In genomic region chr3:16181361-16181760, GRCh38 we compare ENCODE assay signal across 13 cellular contexts. TPM values are rescaled to one million over a fixed set of nuclear protein-coding genes. Genes with fewer than 3 reads are reported as not detected.
DNase-seq lines count a peak whose midpoint lies in the region; ATAC-seq and TF ChIP-seq lines count a peak whose summit lies in the region.
"Had no signal": no experiment of that assay in that cellular context is flagged by ENCODE, and none has a peak within 500 bp of the region (broad histone marks: within the 10 kb centered on the region; RNA-seq: fewer than 3 reads in every experiment).

No MANE protein-coding gene starts in this region.

- no peak overlapping the region for H3K27ac Mint-ChIP-seq in activated CD8-positive, alpha-beta memory T cell treated with anti-CD3 and anti-CD28 coated beads, Interleukin-2, amount 10 ng/mL, durations not matched to agents 7 days and 5 days
- H3K27ac Mint-ChIP-seq in glutamatergic neuron (ENCODE audit: unreplicated experiment) = no peak overlapping the region
- H3K27ac Mint-ChIP-seq: activated CD4-positive, alpha-beta memory T cell treated with anti-CD3 and anti-CD28 coated beads for 36 hours; activated naive CD8-positive, alpha-beta T cell treated with anti-CD3 and anti-CD28 coated beads, Interleukin-2, amount 50 U/mL, for 24 hours had no signal

- H3K9me3 Mint-ChIP-seq in activated CD8-positive, alpha-beta memory T cell treated with anti-CD3 and anti-CD28 coated beads, Interleukin-2, amount 10 ng/mL, durations not matched to agents 7 days and 5 days (ENCODE audit: low read depth) = no peaks in the 10 kb centered on the region
- H3K9me3 Mint-ChIP-seq in glutamatergic neuron (ENCODE audit: unreplicated experiment) = no peaks in the 10 kb centered on the region
- H3K9me3 Mint-ChIP-seq: activated CD4-positive, alpha-beta memory T cell treated with anti-CD3 and anti-CD28 coated beads for 36 hours; activated naive CD8-positive, alpha-beta T cell treated with anti-CD3 and anti-CD28 coated beads, Interleukin-2, amount 50 U/mL, for 24 hours had no signal

- CTCF ChIA-PET in activated CD8-positive, alpha-beta memory T cell treated with anti-CD3 and anti-CD28 coated beads, Interleukin-2, amount 10 ng/mL, durations not matched to agents 7 days and 5 days (lab: Charles Lee) = interaction anchor here (0.7 to 3.9 kb wide), 3 partner anchors 10 to 133 kb away, joined by 3 to 35 read pairs (median 3); no protein-coding TSS in a partner anchor

- no peaks in the 10 kb centered on the region for H3K9me3 ChIP-seq in mucosa of descending colon

- no peak for TF ChIP-seq CTCF in mucosa of descending colon (IDR thresholded peaks at IDR 0.05)
- TF ChIP-seq CTCF in glutamatergic neuron (IDR thresholded peaks at IDR 0.05; ENCODE audit: partially characterized antibody, unreplicated experiment) = no peak

- no peaks in the 10 kb centered on the region for H3K36me3 ChIP-seq in mucosa of descending colon (ENCODE audit: low read depth)

- peak; percentile 40 for DNase-seq in activated CD8-positive, alpha-beta memory T cell treated with anti-CD3 and anti-CD28 coated beads, Interleukin-2, amount 50 U/mL, for 48 hours
- DNase-seq in activated CD8-positive, alpha-beta memory T cell treated with anti-CD3 and anti-CD28 coated beads, Interleukin-2, amount 10 ng/mL, durations not matched to agents 7 days and 5 days = no peak
- peak; percentile 44 for DNase-seq in ecto neural progenitor cell (ENCODE audit: low spot score)
- DNase-seq in mucosa of descending colon = peak in 2 of 3 donors; percentile 17 to 69
- no peak for DNase-seq in NCI-H2171 treated with DMSO at 0.1 percent for 48 hours (lab: John Stamatoyannopoulos, UW)
- no peak for DNase-seq in glutamatergic neuron
- DNase-seq in ACHN = no peak
- DNase-seq in NCI-H510A treated with DMSO at 0.1 percent for 48 hours (lab: John Stamatoyannopoulos, UW) = no peak
- DNase-seq: activated CD4-positive, alpha-beta memory T cell treated with anti-CD3 and anti-CD28 coated beads for 36 hours; activated naive CD8-positive, alpha-beta T cell treated with anti-CD3 and anti-CD28 coated beads, Interleukin-2, amount 50 U/mL, for 24 hours; kidney; NCI-H524 treated with DMSO at 0.1 percent for 48 hours had no signal

- in situ Hi-C loops in ACHN (cut with HindIII; ENCODE audit: low pct_ligation_motif_present, low pct_unique_long_range_greater_than_20kb, low sequenced_read_pairs) = no loop called here

- peaks cover 3% of the 10 kb centered on the region for H3K4me1 Mint-ChIP-seq in activated CD8-positive, alpha-beta memory T cell treated with anti-CD3 and anti-CD28 coated beads, Interleukin-2, amount 10 ng/mL, durations not matched to agents 7 days and 5 days
- peaks cover 11% of the 10 kb centered on the region for H3K4me1 Mint-ChIP-seq in glutamatergic neuron (ENCODE audit: low read depth, unreplicated experiment)
- H3K4me1 Mint-ChIP-seq: activated naive CD8-positive, alpha-beta T cell treated with anti-CD3 and anti-CD28 coated beads, Interleukin-2, amount 50 U/mL, for 24 hours had no signal

- H3K36me3 Mint-ChIP-seq in activated CD8-positive, alpha-beta memory T cell treated with anti-CD3 and anti-CD28 coated beads, Interleukin-2, amount 10 ng/mL, durations not matched to agents 7 days and 5 days = no peaks in the 10 kb centered on the region
- H3K36me3 Mint-ChIP-seq in glutamatergic neuron (ENCODE audit: unreplicated experiment) = no peaks in the 10 kb centered on the region
- H3K36me3 Mint-ChIP-seq: activated CD4-positive, alpha-beta memory T cell treated with anti-CD3 and anti-CD28 coated beads for 36 hours had no signal

- ATAC-seq in activated CD8-positive, alpha-beta memory T cell treated with anti-CD3 and anti-CD28 coated beads, Interleukin-2, amount 10 ng/mL, durations not matched to agents 7 days and 5 days = no peak
- peak; percentile 21 for ATAC-seq in mucosa of descending colon

- no peaks in the 10 kb centered on the region for H3K4me1 ChIP-seq in mucosa of descending colon (ENCODE audit: low read depth)

- no peak overlapping the region for H3K4me3 ChIP-seq in mucosa of descending colon

- peaks cover 8% of the 10 kb centered on the region for H3K27me3 Mint-ChIP-seq in activated CD8-positive, alpha-beta memory T cell treated with anti-CD3 and anti-CD28 coated beads, Interleukin-2, amount 10 ng/mL, durations not matched to agents 7 days and 5 days
- H3K27me3 Mint-ChIP-seq in glutamatergic neuron (ENCODE audit: unreplicated experiment) = peaks cover 8% of the 10 kb centered on the region

- intact Hi-C loops in mucosa of descending colon (cut with DNase I, micrococcal nuclease) = no loop called here

- H3K4me3 Mint-ChIP-seq in activated CD8-positive, alpha-beta memory T cell treated with anti-CD3 and anti-CD28 coated beads, Interleukin-2, amount 10 ng/mL, durations not matched to agents 7 days and 5 days = no peak overlapping the region
- H3K4me3 Mint-ChIP-seq in glutamatergic neuron (ENCODE audit: unreplicated experiment) = no peak overlapping the region
- H3K4me3 Mint-ChIP-seq: activated CD4-positive, alpha-beta memory T cell treated with anti-CD3 and anti-CD28 coated beads for 36 hours; activated naive CD8-positive, alpha-beta T cell treated with anti-CD3 and anti-CD28 coated beads, Interleukin-2, amount 50 U/mL, for 24 hours had no signal

RNA-seq across cellular contexts. Expression of gene GALNT15, which starts 6.9 kb away (rescaled TPM):
- total RNA-seq in activated CD8-positive, alpha-beta memory T cell treated with anti-CD3 and anti-CD28 coated beads, Interleukin-2, amount 10 ng/mL, durations not matched to agents 7 days and 5 days = not detected
- total RNA-seq in mucosa of descending colon (10 to 100 TPM in 2 of 3 donors, 1 to 10 TPM in 1; 5.5 to 47.0 (median 12.5) TPM), glutamatergic neuron (ENCODE audit: unreplicated experiment) (0.39 TPM)
- total RNA-seq: A673; activated CD4-positive, alpha-beta memory T cell treated with anti-CD3 and anti-CD28 coated beads for 36 hours had no signal

Comparison
In these comparisons a context has a peak if more than half of its experiments do, and no peak if none do; other contexts are left out.
1. DNase-seq: peak in activated CD8-positive, alpha-beta memory T cell treated with anti-CD3 and anti-CD28 coated beads, Interleukin-2, amount 50 U/mL, for 48 hours (single experiment), ecto neural progenitor cell (single experiment) and mucosa of descending colon (2 of 3); none in activated CD8-positive, alpha-beta memory T cell treated with anti-CD3 and anti-CD28 coated beads, Interleukin-2, amount 10 ng/mL, durations not matched to agents 7 days and 5 days (single experiment), NCI-H2171 treated with DMSO at 0.1 percent for 48 hours (single experiment), glutamatergic neuron (single experiment), ACHN (single experiment) and NCI-H510A treated with DMSO at 0.1 percent for 48 hours (single experiment).